8 cellular contexts compared by ENCODE assay signal in genomic region chr2:32039447-32040219, GRCh38. TPM values are rescaled to one million over a fixed set of nuclear protein-coding genes. Genes with fewer than 3 reads are reported as not detected.
DNase-seq lines count a peak whose midpoint lies in the region; ATAC-seq and TF ChIP-seq lines count a peak whose summit lies in the region.

Gene DPY30, minus strand, starts transcription at chr2:32039805. Its CDS starts 349 bp downstream, at chr2:32039456.

- H3K4me3 ChIP-seq in upper lobe of left lung = peak within 1 kb of the TSS; percentile 73 to 100 (median 92)

- H3K27ac Mint-ChIP-seq in T-helper 1 cell treated with Interleukin-12 subunit alpha and Interleukin-12 subunit beta and Interleukin-4 antibody, amounts not matched to agents 30 μg/mL and 1 μg/mL, for 36 hours = peak within 1 kb of the TSS; percentile 84

- H3K9me3 Mint-ChIP-seq in T-helper 1 cell treated with Interleukin-12 subunit alpha and Interleukin-12 subunit beta and Interleukin-4 antibody, amounts not matched to agents 30 μg/mL and 1 μg/mL, for 36 hours = no peaks in the 10 kb centered on the region

- no peaks in the 10 kb centered on the region for H3K27me3 ChIP-seq in upper lobe of left lung

- peaks cover 0 to 10% (median 0%) of the 10 kb centered on the region in 4 donors for H3K36me3 ChIP-seq in upper lobe of left lung

- peak in 1 of 6 experiments; percentile 5 for TF ChIP-seq CTCF in upper lobe of left lung (IDR thresholded peaks at IDR 0.05)

- no peaks in the 10 kb centered on the region for H3K9me3 ChIP-seq in upper lobe of left lung

- peak in 3 of 4 donors; percentile 50 to 93 (median 89) for TF ChIP-seq POLR2A in upper lobe of left lung (IDR thresholded peaks at IDR 0.05)

- no peaks in the 10 kb centered on the region for H3K36me3 Mint-ChIP-seq in T-helper 1 cell treated with Interleukin-12 subunit alpha and Interleukin-12 subunit beta and Interleukin-4 antibody, amounts not matched to agents 30 μg/mL and 1 μg/mL, for 36 hours (ENCODE audit: low read depth)

- peak within 1 kb of the TSS; percentile 72 to 91 (median 88) for H3K27ac ChIP-seq in upper lobe of left lung

- H3K27me3 Mint-ChIP-seq in T-helper 1 cell treated with Interleukin-12 subunit alpha and Interleukin-12 subunit beta and Interleukin-4 antibody, amounts not matched to agents 30 μg/mL and 1 μg/mL, for 36 hours (ENCODE audit: low read depth) = no peaks in the 10 kb centered on the region

- peak; percentile 92 for ATAC-seq in GM18498 (IDR thresholded peaks at IDR 0.05; ENCODE audit: unreplicated experiment)
- ATAC-seq in HG02885 (IDR thresholded peaks at IDR 0.05; ENCODE audit: poor library complexity, unreplicated experiment) = peak; percentile 90
- peak; percentile 98 to 99 for ATAC-seq in left cardiac atrium
- peak; percentile 98 to 99 for ATAC-seq in upper lobe of left lung (ENCODE audit: low FRiP score in 2 of 2)

- intact Hi-C loops in left cardiac atrium (cut with DNase I) (no loop called here), posterior vena cava (cut with DNase I) (no loop called here)

- peak; percentile 88 for DNase-seq in NCI-H1694 treated with DMSO at 0.1 percent for 48 hours (lab: John Stamatoyannopoulos, UW)
- peak; percentile 86 for DNase-seq in amniotic epithelial cell (ENCODE audit: low read depth)
- peak; percentile 94 for DNase-seq in left cardiac atrium
- peak; percentile 98 for DNase-seq in posterior vena cava (ENCODE audit: low spot score)
- DNase-seq in upper lobe of left lung = peak; percentile 94 to 98

- peaks cover 17% of the 10 kb centered on the region for H3K4me1 Mint-ChIP-seq in T-helper 1 cell treated with Interleukin-12 subunit alpha and Interleukin-12 subunit beta and Interleukin-4 antibody, amounts not matched to agents 30 μg/mL and 1 μg/mL, for 36 hours (ENCODE audit: low read depth)

- H3K4me1 ChIP-seq in upper lobe of left lung = peaks cover 0 to 12% (median 9%) of the 10 kb centered on the region in 4 donors

- H3K4me3 Mint-ChIP-seq in T-helper 1 cell treated with Interleukin-12 subunit alpha and Interleukin-12 subunit beta and Interleukin-4 antibody, amounts not matched to agents 30 μg/mL and 1 μg/mL, for 36 hours = peak within 1 kb of the TSS; percentile 86

- 0% methylated on average over 10 to 26 of the region's 43 CpGs for WGBS in upper lobe of left lung, 2 donors

- TF ChIP-seq EP300 in upper lobe of left lung (IDR thresholded peaks at IDR 0.05) = no peak

RNA-seq across cellular contexts. Expression of gene DPY30, which starts in this region (rescaled TPM):
- total RNA-seq in left cardiac atrium (10 to 100 TPM; 37.3 to 39.9 TPM), posterior vena cava (10 to 100 TPM; 41.6 to 45.5 TPM), upper lobe of left lung (10 to 100 TPM; 10.1 to 92.8 (median 51.7) TPM)

Comparison
In these comparisons a context has a peak if more than half of its experiments do, and no peak if none do; other contexts are left out.
1. Peak in every context shown above with its lines: DNase-seq, ATAC-seq, H3K4me3 ChIP-seq and H3K27ac ChIP-seq.